13 cellular contexts compared by ENCODE assay signal in genomic region chr7:24827027-24827426, GRCh38.
DNase-seq lines count a peak whose midpoint lies in the region; ATAC-seq and TF ChIP-seq lines count a peak whose summit lies in the region.
"Had no signal": no experiment of that assay in that cellular context is flagged by ENCODE, and none has a peak within 500 bp of the region (broad histone marks: within the 10 kb centered on the region; RNA-seq: fewer than 3 reads in every experiment).

No MANE protein-coding gene starts in this region.

- H3K4me2 ChIP-seq in fibroblast of lung (ENCODE audit: extremely low read depth, insufficient read depth, low read length): no peak overlapping the region

- TF ChIP-seq POLR2A in transverse colon (IDR thresholded peaks at IDR 0.05): no peak

- H3K4me3 ChIP-seq in fibroblast of lung (replicated peaks in 1 of 4; ENCODE audit: control extremely low read depth in 1 of 4, insufficient read depth in 1 of 4, low read depth in 3 of 4, low read length in 4 of 4) (no peak overlapping the region), transverse colon (no peak overlapping the region)
- H3K4me3 ChIP-seq: SK-N-MC had no signal

- no peak overlapping the region for H3K9ac ChIP-seq in fibroblast of lung (ENCODE audit: insufficient read depth, low read length)

- H3K36me3 Mint-ChIP-seq in activated naive CD4-positive, alpha-beta T cell treated with anti-CD3 and anti-CD28 coated beads, Interleukin-2, amount 50 U/mL, for 24 hours: peaks cover 19% of the 10 kb centered on the region
- peaks cover 86% of the 10 kb centered on the region for H3K36me3 Mint-ChIP-seq in activated CD4-positive, alpha-beta memory T cell treated with anti-CD3 and anti-CD28 coated beads, Interleukin-2, amount 10 ng/mL, durations not matched to agents 7 days and 5 days (ENCODE audit: low read depth)

- H3K9me3 Mint-ChIP-seq in activated naive CD4-positive, alpha-beta T cell treated with anti-CD3 and anti-CD28 coated beads, Interleukin-2, amount 50 U/mL, for 24 hours: no peaks in the 10 kb centered on the region
- H3K9me3 Mint-ChIP-seq in activated CD4-positive, alpha-beta memory T cell treated with anti-CD3 and anti-CD28 coated beads, Interleukin-2, amount 10 ng/mL, durations not matched to agents 7 days and 5 days: no peaks in the 10 kb centered on the region

- H3K27ac ChIP-seq in fibroblast of lung (ENCODE audit: insufficient read depth, low read length) (peak overlapping the region; percentile 14), transverse colon (peak overlapping the region in 3 of 4 donors; percentile 64 to 80 (median 68))
- H3K27ac ChIP-seq: SK-N-MC had no signal

- H3K36me3 ChIP-seq in fibroblast of lung (ENCODE audit: control insufficient read depth, insufficient read depth, low read length) (peaks cover 4% of the 10 kb centered on the region), transverse colon (no peaks in the 10 kb centered on the region)

- CTCF ChIA-PET in activated CD4-positive, alpha-beta memory T cell treated with anti-CD3 and anti-CD28 coated beads, Interleukin-2, amount 10 ng/mL, durations not matched to agents 7 days and 5 days (lab: Charles Lee): interaction anchor here (0.6 to 2.8 kb wide), 10 partner anchors 9 to 310 kb away, joined by 3 to 12 read pairs (median 4); partner anchors contain the start of gene OSBPL3

- intact Hi-C loops in transverse colon (cut with DNase I; ENCODE audit: low total_unique reads): loop anchor here (10.0 kb wide), 1 partner anchor 158 kb away; the partner anchor contains the start of gene OSBPL3

- H2AFZ ChIP-seq in fibroblast of lung (ENCODE audit: low read length): no peak overlapping the region

- no peaks in the 10 kb centered on the region for H3K79me2 ChIP-seq in fibroblast of lung (ENCODE audit: control insufficient read depth, insufficient read depth, low read length)

- no peaks in the 10 kb centered on the region for H3K27me3 Mint-ChIP-seq in activated naive CD4-positive, alpha-beta T cell treated with anti-CD3 and anti-CD28 coated beads, Interleukin-2, amount 50 U/mL, for 24 hours
- no peaks in the 10 kb centered on the region for H3K27me3 Mint-ChIP-seq in activated CD4-positive, alpha-beta memory T cell treated with anti-CD3 and anti-CD28 coated beads, Interleukin-2, amount 10 ng/mL, durations not matched to agents 7 days and 5 days

- H3K27me3 ChIP-seq in fibroblast of lung (ENCODE audit: control insufficient read depth, insufficient read depth, low read length): no peaks in the 10 kb centered on the region
- H3K27me3 ChIP-seq in transverse colon: no peaks in the 10 kb centered on the region

- ATAC-seq in GM21737 (IDR thresholded peaks at IDR 0.05; ENCODE audit: unreplicated experiment): no peak

- peaks cover 37% of the 10 kb centered on the region for H3K4me1 ChIP-seq in fibroblast of lung (ENCODE audit: control insufficient read depth, extremely low read depth, insufficient read depth, low read length)
- peaks cover 10 to 50% (median 13%) of the 10 kb centered on the region in 4 donors for H3K4me1 ChIP-seq in transverse colon

- peaks cover 63% of the 10 kb centered on the region for H3K4me1 Mint-ChIP-seq in activated naive CD4-positive, alpha-beta T cell treated with anti-CD3 and anti-CD28 coated beads, Interleukin-2, amount 50 U/mL, for 24 hours
- H3K4me1 Mint-ChIP-seq in activated CD4-positive, alpha-beta memory T cell treated with anti-CD3 and anti-CD28 coated beads, Interleukin-2, amount 10 ng/mL, durations not matched to agents 7 days and 5 days: peaks cover 82% of the 10 kb centered on the region

- H3K27ac Mint-ChIP-seq in activated naive CD4-positive, alpha-beta T cell treated with anti-CD3 and anti-CD28 coated beads, Interleukin-2, amount 50 U/mL, for 24 hours: peak overlapping the region; percentile 38
- peak overlapping the region; percentile 87 for H3K27ac Mint-ChIP-seq in activated CD4-positive, alpha-beta memory T cell treated with anti-CD3 and anti-CD28 coated beads, Interleukin-2, amount 10 ng/mL, durations not matched to agents 7 days and 5 days

- peak overlapping the region; percentile 49 for H3K4me3 Mint-ChIP-seq in activated naive CD4-positive, alpha-beta T cell treated with anti-CD3 and anti-CD28 coated beads, Interleukin-2, amount 50 U/mL, for 24 hours
- peak overlapping the region; percentile 43 for H3K4me3 Mint-ChIP-seq in activated CD4-positive, alpha-beta memory T cell treated with anti-CD3 and anti-CD28 coated beads, Interleukin-2, amount 10 ng/mL, durations not matched to agents 7 days and 5 days

- no peak for TF ChIP-seq EP300 in transverse colon (IDR thresholded peaks at IDR 0.05; ENCODE audit: low read depth)

- H4K20me1 ChIP-seq in fibroblast of lung (ENCODE audit: control insufficient read depth, extremely low read depth, insufficient read depth, low read length): no peaks in the 10 kb centered on the region

- in situ Hi-C loops in transverse colon (cut with MboI; ENCODE audit: low pct_ligation_motif_present in 1 of 4, low pct_unique_long_range_greater_than_20kb in 1 of 4, low sequenced_read_pairs in 3 of 4): loop anchor here in 2 of 4 donors (10.0 kb wide), 2 partner anchors 148 to 158 kb away; partner anchors contain the start of gene OSBPL3 (in 1 of the 2)

- no peak for DNase-seq in activated naive CD4-positive, alpha-beta T cell treated with Interleukin-2 at 50 U/mL for 16 hours
- peak; percentile 29 for DNase-seq in activated CD4-positive, alpha-beta memory T cell treated with anti-CD3 and anti-CD28 coated beads, Interleukin-2, amount 10 ng/mL, durations not matched to agents 7 days and 5 days
- DNase-seq in fibroblast of lung (ENCODE audit: low read depth in 2 of 2) (no peak), transverse colon (no peak), GM03348 (ENCODE audit: low spot score) (no peak), NCI-H2029 (lab: John Stamatoyannopoulos, UW) (no peak)
- DNase-seq: activated CD4-positive, alpha-beta T cell treated with anti-CD3 and anti-CD28 coated beads for 1 hour; head of caudate nucleus; NCI-H1417; NCI-H774 had no signal

- WGBS in transverse colon (ENCODE audit: low coverage in 1 of 2), 2 donors: 88 to 93% methylated on average over 2 of the region's 2 CpGs

- POLR2A ChIA-PET in activated CD4-positive, alpha-beta memory T cell treated with anti-CD3 and anti-CD28 coated beads, Interleukin-2, amount 10 ng/mL, durations not matched to agents 7 days and 5 days (lab: Charles Lee): interaction anchor here (0.7 to 3.7 kb wide), 14 partner anchors 9 to 299 kb away, joined by 3 to 50 read pairs (median 4); partner anchors contain the start of genes CYCS and OSBPL3

- TF ChIP-seq CTCF in fibroblast of lung (conservative IDR thresholded peaks at IDR 0.05 in 1 of 2, IDR thresholded peaks at IDR 0.05 in 1 of 2; ENCODE audit: low read depth in 1 of 2, low read length in 2 of 2) (no peak), transverse colon (IDR thresholded peaks at IDR 0.05) (no peak)

- H3K9me3 ChIP-seq in fibroblast of lung (ENCODE audit: control insufficient read depth, insufficient read depth, low read depth, low read length) (no peaks in the 10 kb centered on the region), transverse colon (no peaks in the 10 kb centered on the region)
